Comparison of ENCODE assay signal across 12 cellular contexts in genomic region chr20:50855498-50856474, GRCh38.
DNase-seq lines count a peak whose midpoint lies in the region; ATAC-seq and TF ChIP-seq lines count a peak whose summit lies in the region.
"Had no signal": no experiment of that assay in that cellular context is flagged by ENCODE, and none has a peak within 500 bp of the region (broad histone marks: within the 10 kb centered on the region; RNA-seq: fewer than 3 reads in every experiment).

No MANE protein-coding gene starts in this region.

- peak overlapping the region; percentile 42 for H3K27ac ChIP-seq in HUES48 (ENCODE audit: low read depth, low read length)
- no peak overlapping the region for H3K27ac ChIP-seq in adrenal gland
- H3K27ac ChIP-seq: testis had no signal

- peak; percentile 65 for DNase-seq in A172 (ENCODE audit: low spot score)
- peak in 6 of 7 donors; percentile 34 to 60 (median 51) for DNase-seq in adrenal gland
- peak; percentile 20 for DNase-seq in left kidney (ENCODE audit: low read depth, low spot score)
- no peak for DNase-seq in Ammon's horn (ENCODE audit: low spot score)
- no peak for DNase-seq in hepatic stellate cell (ENCODE audit: low spot score)
- DNase-seq: activated CD4-positive, CD25-positive, alpha-beta regulatory T cell treated with anti-CD3 and anti-CD28 coated beads, Interleukin-2, amount 50 U/mL, for 72 hours; NCI-H187; stimulated activated CD4-positive, alpha-beta T cell treated with anti-CD3 and anti-CD28 coated beads, Interleukin-4, amount 100 ng/mL, for 1 hour; testis had no signal

- TF ChIP-seq POLR2A in adrenal gland (IDR thresholded peaks at IDR 0.05), result no peak

- H3K36me3 ChIP-seq in HUES48 (ENCODE audit: control insufficient read depth, insufficient read depth, low read length), result no peaks in the 10 kb centered on the region
- H3K36me3 ChIP-seq in adrenal gland (replicated peaks in 1 of 2), result no peaks in the 10 kb centered on the region

- no peaks in the 10 kb centered on the region for H3K27me3 ChIP-seq in HUES48 (ENCODE audit: control insufficient read depth, insufficient read depth, low read length)
- H3K27me3 ChIP-seq in adrenal gland, result no peaks in the 10 kb centered on the region
- H3K27me3 ChIP-seq: testis had no signal

- WGBS in adrenal gland, 4 donors, result 65 to 70% (median 69%) methylated on average over 14 to 23 of the region's 23 CpGs

- H3K9ac ChIP-seq in HUES48 (ENCODE audit: low read depth, low read length), result no peak overlapping the region

- ATAC-seq in HG03108 (IDR thresholded peaks at IDR 0.05; ENCODE audit: unreplicated experiment), result no peak
- ATAC-seq in HG03045 (IDR thresholded peaks at IDR 0.05; ENCODE audit: unreplicated experiment), result no peak

- intact Hi-C loops in adrenal gland (cut with DNase I), result no loop called here

- H3K4me1 ChIP-seq in HUES48 (ENCODE audit: control insufficient read depth, insufficient read depth, low read length) (peaks cover 13% of the 10 kb centered on the region; the same call in 1 of the 2 replicates), adrenal gland (replicated peaks in 1 of 2) (peaks cover 0 to 8% of the 10 kb centered on the region in 2 donors)

- H3K9me3 ChIP-seq in HUES48 (ENCODE audit: control insufficient read depth, insufficient read depth, low read length) (no peaks in the 10 kb centered on the region), adrenal gland (replicated peaks in 1 of 3) (no peaks in the 10 kb centered on the region)
- H3K9me3 ChIP-seq: testis had no signal

- H3K4me3 ChIP-seq in HUES48 (ENCODE audit: low read depth, low read length), result no peak overlapping the region
- H3K4me3 ChIP-seq in adrenal gland, result no peak overlapping the region
- H3K4me3 ChIP-seq: testis had no signal

- TF ChIP-seq CTCF in adrenal gland (IDR thresholded peaks at IDR 0.05), result no peak

Comparison
In these comparisons a context has a peak if more than half of its experiments do, and no peak if none do; other contexts are left out.
1. DNase-seq: peak in A172 (single experiment), adrenal gland (6 of 7) and left kidney (single experiment); none in Ammon's horn (single experiment) and hepatic stellate cell (single experiment).